14 cellular contexts compared by ENCODE assay signal in genomic region chr12:2963760-2964292, GRCh38. TPM values are rescaled to one million over a fixed set of nuclear protein-coding genes. Genes with fewer than 3 reads are reported as not detected.
DNase-seq lines count a peak whose midpoint lies in the region; ATAC-seq and TF ChIP-seq lines count a peak whose summit lies in the region.
"Had no signal": no experiment of that assay in that cellular context is flagged by ENCODE, and none has a peak within 500 bp of the region (broad histone marks: within the 10 kb centered on the region; RNA-seq: fewer than 3 reads in every experiment).

No MANE protein-coding gene starts in this region.

- H2BK120ac ChIP-seq in IMR-90 (ENCODE audit: low read depth, low read length) = no peak overlapping the region

- peak overlapping the region; percentile 62 for H3K4me2 ChIP-seq in IMR-90 (ENCODE audit: low read depth, low read length)
- H3K4me2 ChIP-seq in skeletal muscle satellite cell (ENCODE audit: low read length) = peak overlapping the region; percentile 83
- H3K4me2 ChIP-seq: SK-N-SH had no signal

- H3K4me3 ChIP-seq in IMR-90 (ENCODE audit: insufficient read depth, low read depth, low read length) = no peak overlapping the region
- H3K4me3 ChIP-seq in skeletal muscle satellite cell (ENCODE audit: low read length) = peak overlapping the region; percentile 59

- no TSS peak for BruUV-seq in IMR-90 (replicated peaks; lab: Mats Ljungman, UMichigan)

- peak overlapping the region; percentile 82 for H2AFZ ChIP-seq in IMR-90 (replicated peaks; ENCODE audit: low read length, poor library complexity)

- TF ChIP-seq CTCF in IMR-90 (conservative IDR thresholded peaks at IDR 0.05; ENCODE audit: low read depth, low read length) (no peak), GM13976 (IDR thresholded peaks at IDR 0.05; ENCODE audit: borderline replicate concordance, control extremely low read depth, extremely low read depth, insufficient read depth, missing control alignments) (no peak)

- peaks cover under 1% of the 10 kb centered on the region; the same call in 1 of the 2 replicates for H3K36me3 ChIP-seq in IMR-90 (ENCODE audit: control insufficient read depth, insufficient read depth, low read length)
- H3K36me3 ChIP-seq in skeletal muscle satellite cell (ENCODE audit: insufficient read depth, low read length) = peaks cover 6% of the 10 kb centered on the region
- H3K36me3 ChIP-seq: neutrophil had no signal

- no peak overlapping the region for H3K18ac ChIP-seq in IMR-90 (ENCODE audit: low read depth, low read length)

- H3K4ac ChIP-seq in IMR-90 (ENCODE audit: low read depth, low read length) = peak overlapping the region; percentile 8; the same call in 1 of the 2 replicates

- H3K9ac ChIP-seq in IMR-90 (ENCODE audit: low read depth, low read length) (no peak overlapping the region), skeletal muscle satellite cell (ENCODE audit: low read depth, low read length) (peak overlapping the region; percentile 55)
- H3K9ac ChIP-seq: SK-N-SH had no signal

- POLR2A ChIA-PET in IMR-90 (lab: Charles Lee; ENCODE audit: unreplicated experiment) = no interaction called here

- peaks cover 26% of the 10 kb centered on the region for H3K9me1 ChIP-seq in IMR-90 (ENCODE audit: insufficient read depth, low read length)

- H2BK5ac ChIP-seq in IMR-90 (ENCODE audit: low read depth, low read length, poor library complexity, severe bottlenecking) = no peak overlapping the region

- CTCF ChIA-PET in IMR-90 (lab: Yijun Ruan, JAX) = no interaction called here

- no CpG with 5 or more reads among the region's 15 CpGs for WGBS in IMR-90 (ENCODE audit: extremely low coverage in 2 of 2, insufficient read length in 1 of 2), 2 experiments

- ATAC-seq in IMR-90 (ENCODE audit: low read depth) (no peak), esophagus mucosa (peak; percentile 54)

- peaks cover 12% of the 10 kb centered on the region for H3K4me1 ChIP-seq in IMR-90 (ENCODE audit: control insufficient read depth, insufficient read depth, low read length)
- H3K4me1 ChIP-seq in skeletal muscle satellite cell (ENCODE audit: control insufficient read depth, insufficient read depth, low read length) = peaks cover 38% of the 10 kb centered on the region

- peak overlapping the region; percentile 85; the same call in 1 of the 2 replicates for H3K14ac ChIP-seq in IMR-90 (replicated peaks; ENCODE audit: low read depth, low read length)

- in situ Hi-C loops in IMR-90 (cut with MboI; ENCODE audit: low sequenced_read_pairs) = no loop called here
- in situ Hi-C loops in GM13976 (cut with MboI; ENCODE audit: low sequenced_read_pairs, unreplicated experiment) = no loop called here

- peaks cover 22 to 67% of the 10 kb centered on the region in 2 experiments for H3K79me1 ChIP-seq in IMR-90 (ENCODE audit: low read depth in 1 of 2, low read length in 2 of 2)

- peaks cover 20% of the 10 kb centered on the region for H4K20me1 ChIP-seq in IMR-90 (ENCODE audit: insufficient read depth, low read length)

- no peak overlapping the region for H3K56ac ChIP-seq in IMR-90 (ENCODE audit: extremely low read depth, insufficient read depth, low read length)

- TF ChIP-seq POLR2A in IMR-90 (IDR thresholded peaks at IDR 0.05; ENCODE audit: low read depth, low read length) = no peak

- DNase-seq in IMR-90 (peak; percentile 20), left kidney (ENCODE audit: low read depth, low spot score) (peak; percentile 53), cerebellar cortex (ENCODE audit: low spot score) (no peak), COLO668 (lab: John Stamatoyannopoulos, UW; ENCODE audit: unreplicated experiment) (no peak), GM13976 (ENCODE audit: low spot score) (no peak)
- DNase-seq in stimulated activated naive CD4-positive, alpha-beta T cell treated with Interleukin-2 at 50 U/mL for 16 hours (lab: John Stamatoyannopoulos, UW) = no peak
- DNase-seq: activated CD4-positive, alpha-beta T cell treated with anti-CD3 and anti-CD28 coated beads, Interleukin-2, amount 10 ng/mL, durations not matched to agents 7 days and 5 days; activated naive CD4-positive, alpha-beta T cell treated with anti-CD3 and anti-CD28 coated beads for 36 hours; NCI-H1436; SK-N-SH had no signal

- H3K9me3 ChIP-seq in IMR-90 (ENCODE audit: control insufficient read depth, insufficient read depth, low read length) = no peaks in the 10 kb centered on the region
- no peaks in the 10 kb centered on the region for H3K9me3 ChIP-seq in skeletal muscle satellite cell (replicated peaks; ENCODE audit: low read length)
- H3K9me3 ChIP-seq: neutrophil, SK-N-SH had no signal

- peak overlapping the region; percentile 52 for H2AK9ac ChIP-seq in IMR-90 (replicated peaks; ENCODE audit: low read depth, low read length, poor library complexity)

- no peak overlapping the region for H3K27ac ChIP-seq in IMR-90 (ENCODE audit: insufficient read depth, low read length)
- H3K27ac ChIP-seq: C4-2B, neutrophil had no signal

- no peak overlapping the region; the same call in 1 of the 2 replicates for H2AK5ac ChIP-seq in IMR-90 (ENCODE audit: low read depth, low read length)

- H3K27me3 ChIP-seq in IMR-90 (ENCODE audit: control insufficient read depth, insufficient read depth, low read length) (no peaks in the 10 kb centered on the region), skeletal muscle satellite cell (ENCODE audit: control insufficient read depth, insufficient read depth, low read length) (no peaks in the 10 kb centered on the region)

- peak overlapping the region in 1 of 2 experiments; percentile 80; a peak in 2 of 4 replicates for H4K8ac ChIP-seq in IMR-90 (ENCODE audit: low read depth in 2 of 2, low read length in 2 of 2)

- no peak for TF ChIP-seq RAD21 in IMR-90 (IDR thresholded peaks at IDR 0.05; ENCODE audit: low read length)

- no peak overlapping the region for H2BK15ac ChIP-seq in IMR-90 (ENCODE audit: low read depth, low read length)

- H2BK20ac ChIP-seq in IMR-90 (ENCODE audit: low read depth, low read length) = no peak overlapping the region

- peak overlapping the region; percentile 48; the same call in 1 of the 2 replicates for H3K23ac ChIP-seq in IMR-90 (ENCODE audit: low read depth, low read length)

- H4K91ac ChIP-seq in IMR-90 (ENCODE audit: insufficient read depth, low read depth, low read length) = no peak overlapping the region

- H4K5ac ChIP-seq in IMR-90 (ENCODE audit: low read depth, low read length) = peak overlapping the region; percentile 52; the same call in 1 of the 2 replicates

- intact Hi-C loops in IMR-90 (cut with micrococcal nuclease) = no loop called here

- dilution Hi-C loops in IMR-90 (cut with HindIII; ENCODE audit: low sequenced_read_pairs, unreplicated experiment) = no loop called here

TF ChIP-seq in IMR-90, 13 proteins besides CTCF, POLR2A, EP300 and RAD21:
- peak; percentile 52; the same call in 1 of the 2 replicates for TF ChIP-seq MAZ (IDR thresholded peaks at IDR 0.05; ENCODE audit: borderline replicate concordance, low read depth, low read length)
- TF ChIP-seq CHD1 (IDR thresholded peaks at IDR 0.05; ENCODE audit: low read depth, low read length) = no peak
- TF ChIP-seq SMC3 (IDR thresholded peaks at IDR 0.05; ENCODE audit: low read depth, low read length) = no peak

RNA-seq across cellular contexts. Expression of gene TEAD4, which starts 4.6 kb away (rescaled TPM):
- total RNA-seq in IMR-90 (2012; rRNA removed) = 8.8 and 10.8 TPM in 2 replicates
- 24.9 and 30.8 TPM in 2 replicates for polyA plus RNA-seq in IMR-90 (2012; rRNA removed)
- 23.3 and 24.4 TPM in 2 replicates for polyA plus RNA-seq in IMR-90 (2012; cell fraction: cytosol; rRNA removed)
- polyA plus RNA-seq in IMR-90 (2012; cell fraction: nucleus; rRNA removed; ENCODE audit: low replicate concordance) = 20.3 and 37.5 TPM in 2 replicates
- total RNA-seq in esophagus mucosa = 11.0 TPM
- total RNA-seq in skeletal muscle satellite cell (2012; rRNA removed) = 13.7 and 18.6 TPM in 2 replicates

Comparison
In these comparisons a context has a peak if more than half of its experiments do, and no peak if none do; other contexts are left out.
1. DNase-seq: peak in IMR-90 (single experiment) and left kidney (single experiment); none in stimulated activated naive CD4-positive, alpha-beta T cell treated with Interleukin-2 at 50 U/mL for 16 hours (single experiment), cerebellar cortex (single experiment), COLO668 (single experiment) and GM13976 (single experiment).